In genomic region chr16:78289844-78290277, GRCh38 we compare ENCODE assay signal across 1 cellular context.
A peak's percentile ranks its signal among the peaks of the same experiment; 100 is the strongest.
TF ChIP-seq lines count a peak whose summit lies in the region.

No MANE protein-coding gene starts in this region.

TF ChIP-seq in HEK293, 187 proteins besides CTCF, POLR2A, EP300 and RAD21 (continued from another document):
- TF ChIP-seq, protein P1, sequence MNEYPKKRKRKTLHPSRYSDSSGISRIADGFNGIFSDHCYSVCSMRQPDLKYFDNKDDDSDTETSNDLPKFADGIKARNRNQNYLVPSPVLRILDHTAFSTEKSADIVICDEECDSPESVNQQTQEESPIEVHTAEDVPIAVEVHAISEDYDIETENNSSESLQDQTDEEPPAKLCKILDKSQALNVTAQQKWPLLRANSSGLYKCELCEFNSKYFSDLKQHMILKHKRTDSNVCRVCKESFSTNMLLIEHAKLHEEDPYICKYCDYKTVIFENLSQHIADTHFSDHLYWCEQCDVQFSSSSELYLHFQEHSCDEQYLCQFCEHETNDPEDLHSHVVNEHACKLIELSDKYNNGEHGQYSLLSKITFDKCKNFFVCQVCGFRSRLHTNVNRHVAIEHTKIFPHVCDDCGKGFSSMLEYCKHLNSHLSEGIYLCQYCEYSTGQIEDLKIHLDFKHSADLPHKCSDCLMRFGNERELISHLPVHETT (tag by site-specific recombination; IDR thresholded peaks at IDR 0.05) = peak; percentile 50; the same call in 1 of the 2 replicates
- TF ChIP-seq ZNF335 (tag by site-specific recombination; conservative IDR thresholded peaks at IDR 0.05) = peak; percentile 59; the same call in 1 of the 2 replicates
- TF ChIP-seq ZNF18 (tag by site-specific recombination; IDR thresholded peaks at IDR 0.05) = 0 out of 2 replicates have a peak, but pooled peaks have one; percentile 22
- TF ChIP-seq KLF10 (tag by site-specific recombination; IDR thresholded peaks at IDR 0.05) = peak; percentile 65; the same call in 1 of the 2 replicates
- 0 out of 2 replicates have a peak, but pooled peaks have one; percentile 23 for TF ChIP-seq BCL6B (tag by site-specific recombination; IDR thresholded peaks at IDR 0.05)
- no peak for TF ChIP-seq ZNF19 (tag by site-specific recombination; IDR thresholded peaks at IDR 0.05; ENCODE audit: low read depth)
- TF ChIP-seq, protein P2, sequence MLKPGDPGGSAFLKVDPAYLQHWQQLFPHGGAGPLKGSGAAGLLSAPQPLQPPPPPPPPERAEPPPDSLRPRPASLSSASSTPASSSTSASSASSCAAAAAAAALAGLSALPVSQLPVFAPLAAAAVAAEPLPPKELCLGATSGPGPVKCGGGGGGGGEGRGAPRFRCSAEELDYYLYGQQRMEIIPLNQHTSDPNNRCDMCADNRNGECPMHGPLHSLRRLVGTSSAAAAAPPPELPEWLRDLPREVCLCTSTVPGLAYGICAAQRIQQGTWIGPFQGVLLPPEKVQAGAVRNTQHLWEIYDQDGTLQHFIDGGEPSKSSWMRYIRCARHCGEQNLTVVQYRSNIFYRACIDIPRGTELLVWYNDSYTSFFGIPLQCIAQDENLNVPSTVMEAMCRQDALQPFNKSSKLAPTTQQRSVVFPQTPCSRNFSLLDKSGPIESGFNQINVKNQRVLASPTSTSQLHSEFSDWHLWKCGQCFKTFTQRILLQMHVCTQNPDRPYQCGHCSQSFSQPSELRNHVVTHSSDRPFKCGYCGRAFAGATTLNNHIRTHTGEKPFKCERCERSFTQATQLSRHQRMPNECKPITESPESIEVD (tag by site-specific recombination; IDR thresholded peaks at IDR 0.05) = peak; percentile 98
- peak; percentile 71 for TF ChIP-seq OSR2 (tag by site-specific recombination; IDR thresholded peaks at IDR 0.05)
- TF ChIP-seq TRIM28 (IDR thresholded peaks at IDR 0.05; ENCODE audit: borderline replicate concordance, low read length) = 0 out of 2 replicates have a peak, but pooled peaks have one; percentile 1
- no peak for TF ChIP-seq ZNF23 (tag by site-specific recombination; IDR thresholded peaks at IDR 0.05; ENCODE audit: borderline replicate concordance)
- no peak for TF ChIP-seq SETDB1 (IDR thresholded peaks at IDR 0.05; ENCODE audit: insufficient read length, low read length)
- 0 out of 2 replicates have a peak, but pooled peaks have one; percentile 35 for TF ChIP-seq KLF8 (tag by site-specific recombination; IDR thresholded peaks at IDR 0.05)
- TF ChIP-seq ZNF10 (tag by site-specific recombination; IDR thresholded peaks at IDR 0.05) = peak; percentile 48; the same call in 1 of the 2 replicates
